ENCODE assay signal across 1 cellular context in genomic region chr14:64717870-64718269, GRCh38.
TF ChIP-seq lines count a peak whose summit lies in the region.

No MANE protein-coding gene starts in this region.

TF ChIP-seq in HCT116, 20 proteins besides CTCF, POLR2A, EP300 and RAD21 (continued from another document):
- no peak for TF ChIP-seq FOSL1 (IDR thresholded peaks at IDR 0.05; ENCODE audit: low read depth)
- TF ChIP-seq MAX (IDR thresholded peaks at IDR 0.05) = no peak
- TF ChIP-seq EZH2phosphoT487 (IDR thresholded peaks at IDR 0.05; ENCODE audit: borderline replicate concordance) = no peak
- no peak for TF ChIP-seq SIN3A (IDR thresholded peaks at IDR 0.05; ENCODE audit: low read depth)
- no peak for TF ChIP-seq ATF3 (IDR thresholded peaks at IDR 0.05)
- no peak for TF ChIP-seq ZFX (IDR thresholded peaks at IDR 0.05)
- TF ChIP-seq TCF7L2 (IDR thresholded peaks at IDR 0.05; ENCODE audit: borderline replicate concordance, extremely low read depth, insufficient read depth, insufficient read length) = no peak
- TF ChIP-seq EGR1 (IDR thresholded peaks at IDR 0.05; ENCODE audit: low read depth) = no peak
TF ChIP-seq in HCT116: peak in this region for 0.
